ENCODE assay signal across 8 cellular contexts in genomic region chr12:2794736-2795289, GRCh38. TPM values are rescaled to one million over a fixed set of nuclear protein-coding genes. Genes with fewer than 3 reads are reported as not detected.
DNase-seq lines count a peak whose midpoint lies in the region; TF ChIP-seq lines count a peak whose summit lies in the region.

A gene with protein sequence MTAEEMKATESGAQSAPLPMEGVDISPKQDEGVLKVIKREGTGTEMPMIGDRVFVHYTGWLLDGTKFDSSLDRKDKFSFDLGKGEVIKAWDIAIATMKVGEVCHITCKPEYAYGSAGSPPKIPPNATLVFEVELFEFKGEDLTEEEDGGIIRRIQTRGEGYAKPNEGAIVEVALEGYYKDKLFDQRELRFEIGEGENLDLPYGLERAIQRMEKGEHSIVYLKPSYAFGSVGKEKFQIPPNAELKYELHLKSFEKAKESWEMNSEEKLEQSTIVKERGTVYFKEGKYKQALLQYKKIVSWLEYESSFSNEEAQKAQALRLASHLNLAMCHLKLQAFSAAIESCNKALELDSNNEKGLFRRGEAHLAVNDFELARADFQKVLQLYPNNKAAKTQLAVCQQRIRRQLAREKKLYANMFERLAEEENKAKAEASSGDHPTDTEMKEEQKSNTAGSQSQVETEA (plus strand): TSS chr12:2794970. CDS start chr12:2795140, 170 bp downstream.

- 1 to 2% methylated on average over 41 to 56 of the region's 63 CpGs for WGBS in GM23248 (ENCODE audit: low coverage in 1 of 2, low lambda C conversion rate in 2 of 2, missing lambda C conversion rate in 2 of 2), 2 experiments
- WGBS in stomach, 5 donors, result 0 to 1% (median 0%) methylated on average over 18 to 63 of the region's 63 CpGs

- peak within 1 kb of the TSS; percentile 85 for H3K9ac ChIP-seq in GM23248
- peak within 1 kb of the TSS; percentile 84 for H3K9ac ChIP-seq in Karpas-422 (ENCODE audit: low read length)
- H3K9ac ChIP-seq in neural cell (ENCODE audit: low read length), result peak within 1 kb of the TSS; percentile 82

- H3K9me3 ChIP-seq in GM23248 (ENCODE audit: low read depth), result no peaks in the 10 kb centered on the region
- no peaks in the 10 kb centered on the region for H3K9me3 ChIP-seq in Karpas-422 (ENCODE audit: low read length)
- H3K9me3 ChIP-seq in neural cell (ENCODE audit: low read length), result no peaks in the 10 kb centered on the region
- no peaks in the 10 kb centered on the region for H3K9me3 ChIP-seq in stomach

- in situ Hi-C loops in GM23248 (cut with MboI), result no loop called here

- peak; percentile 90 for DNase-seq in ELF-1 (ENCODE audit: low read depth, low spot score)
- DNase-seq in GM23248, result peak; percentile 97
- DNase-seq in Karpas-422, result peak; percentile 96
- peak; percentile 93 for DNase-seq in RPMI8226
- peak; percentile 97 for DNase-seq in activated effector memory CD4-positive, alpha-beta T cell treated with anti-CD3 and anti-CD28 coated beads, Interleukin-2, amount 50 U/mL, for 16 hours
- DNase-seq in fibroblast of the aortic adventitia (ENCODE audit: low read depth), result peak; percentile 71
- DNase-seq in stomach, result peak; percentile 93

- H3F3A ChIP-seq in GM23248 (ENCODE audit: insufficient read depth) (no peaks in the 10 kb centered on the region), neural cell (ENCODE audit: insufficient read depth, low read length, poor library complexity, severe bottlenecking) (peaks cover 4% of the 10 kb centered on the region)

- H3K4me1 ChIP-seq in GM23248 (ENCODE audit: insufficient read depth) (peaks cover 8% of the 10 kb centered on the region; the same call in 1 of the 2 replicates), Karpas-422 (ENCODE audit: low read length) (peaks cover 20% of the 10 kb centered on the region), stomach (peaks cover 17 to 44% (median 35%) of the 10 kb centered on the region in 4 donors)

- peak within 1 kb of the TSS; percentile 8; the same call in 1 of the 2 replicates for H3K27ac ChIP-seq in GM23248
- H3K27ac ChIP-seq in Karpas-422 (ENCODE audit: low read length), result peak within 1 kb of the TSS; percentile 46; the same call in 1 of the 2 replicates
- peak within 1 kb of the TSS; percentile 72 for H3K27ac ChIP-seq in neural cell (ENCODE audit: low read length)
- peak within 1 kb of the TSS; percentile 82 to 95 (median 91) for H3K27ac ChIP-seq in stomach

- no peaks in the 10 kb centered on the region for H3K36me3 ChIP-seq in GM23248 (ENCODE audit: low read depth)
- H3K36me3 ChIP-seq in Karpas-422 (ENCODE audit: insufficient read depth, low read length), result peaks cover 37% of the 10 kb centered on the region
- peaks cover 13% of the 10 kb centered on the region for H3K36me3 ChIP-seq in neural cell (ENCODE audit: insufficient read depth, low read length)
- peaks cover 15 to 30% (median 28%) of the 10 kb centered on the region in 4 donors for H3K36me3 ChIP-seq in stomach

- TF ChIP-seq RAD21 in neural cell (conservative IDR thresholded peaks at IDR 0.05), result peak; percentile 13

- peak; percentile 34 for TF ChIP-seq EP300 in neural cell (conservative IDR thresholded peaks at IDR 0.05; ENCODE audit: poor library complexity, severe bottlenecking)
- no peak for TF ChIP-seq EP300 in stomach (IDR thresholded peaks at IDR 0.05)

- H3K4me3 ChIP-seq in GM23248, result peak within 1 kb of the TSS; percentile 92
- peak within 1 kb of the TSS; percentile 92 for H3K4me3 ChIP-seq in Karpas-422 (ENCODE audit: low read length)
- peak within 1 kb of the TSS; percentile 88 for H3K4me3 ChIP-seq in fibroblast of the aortic adventitia (ENCODE audit: low read depth, low read length)
- H3K4me3 ChIP-seq in neural cell (ENCODE audit: low read length), result peak within 1 kb of the TSS; percentile 91
- peak within 1 kb of the TSS; percentile 77 to 98 (median 86) for H3K4me3 ChIP-seq in stomach

- TF ChIP-seq CTCF in fibroblast of the aortic adventitia (IDR thresholded peaks at IDR 0.05; ENCODE audit: insufficient read depth, low read length), result no peak
- no peak for TF ChIP-seq CTCF in neural cell (IDR thresholded peaks at IDR 0.05; ENCODE audit: poor library complexity, severe bottlenecking)
- no peak for TF ChIP-seq CTCF in stomach (IDR thresholded peaks at IDR 0.05)

- H3K4me2 ChIP-seq in GM23248 (ENCODE audit: unreplicated experiment), result peak within 1 kb of the TSS; percentile 98
- H3K4me2 ChIP-seq in Karpas-422 (ENCODE audit: low read depth, low read length, poor library complexity, severe bottlenecking), result peak within 1 kb of the TSS; percentile 90
- H3K4me2 ChIP-seq in neural cell (ENCODE audit: low read length), result peak within 1 kb of the TSS; percentile 97

- H3K9me2 ChIP-seq in GM23248 (ENCODE audit: insufficient read depth) (no peaks in the 10 kb centered on the region), Karpas-422 (replicated peaks; ENCODE audit: insufficient read depth, low read length) (no peaks in the 10 kb centered on the region), neural cell (ENCODE audit: insufficient read depth, low read length) (no peaks in the 10 kb centered on the region)

- H3K79me2 ChIP-seq in GM23248 (ENCODE audit: insufficient read depth), result peaks cover 24% of the 10 kb centered on the region
- peaks cover 44% of the 10 kb centered on the region for H3K79me2 ChIP-seq in Karpas-422 (ENCODE audit: low read length)
- H3K79me2 ChIP-seq in neural cell (replicated peaks; ENCODE audit: insufficient read depth, low read length), result peaks cover 22% of the 10 kb centered on the region

- no peak for TF ChIP-seq POLR2A in stomach (IDR thresholded peaks at IDR 0.05)

- peak within 1 kb of the TSS; percentile 91 for H2AFZ ChIP-seq in GM23248
- H2AFZ ChIP-seq in Karpas-422 (ENCODE audit: low read length), result no peak within 1 kb of the TSS
- H2AFZ ChIP-seq in neural cell (ENCODE audit: low read depth, low read length), result peak within 1 kb of the TSS; percentile 65

- H3K27me3 ChIP-seq in GM23248 (replicated peaks; ENCODE audit: insufficient read depth) (no peaks in the 10 kb centered on the region), Karpas-422 (ENCODE audit: low read length) (no peaks in the 10 kb centered on the region), neural cell (ENCODE audit: insufficient read depth, low read depth, low read length) (no peaks in the 10 kb centered on the region), stomach (peaks cover 0 to 6% (median 0%) of the 10 kb centered on the region in 3 donors)

- intact Hi-C loops in stomach (cut with DNase I; ENCODE audit: low total_unique reads), result no loop called here

- H4K20me1 ChIP-seq in GM23248 (ENCODE audit: insufficient read depth) (no peaks in the 10 kb centered on the region), Karpas-422 (ENCODE audit: insufficient read depth, low read depth, low read length) (peaks cover 34% of the 10 kb centered on the region), neural cell (ENCODE audit: insufficient read depth) (peaks cover 5% of the 10 kb centered on the region)

TF ChIP-seq in neural cell, 6 proteins besides CTCF, POLR2A, EP300 and RAD21:
- TF ChIP-seq, protein P1, sequence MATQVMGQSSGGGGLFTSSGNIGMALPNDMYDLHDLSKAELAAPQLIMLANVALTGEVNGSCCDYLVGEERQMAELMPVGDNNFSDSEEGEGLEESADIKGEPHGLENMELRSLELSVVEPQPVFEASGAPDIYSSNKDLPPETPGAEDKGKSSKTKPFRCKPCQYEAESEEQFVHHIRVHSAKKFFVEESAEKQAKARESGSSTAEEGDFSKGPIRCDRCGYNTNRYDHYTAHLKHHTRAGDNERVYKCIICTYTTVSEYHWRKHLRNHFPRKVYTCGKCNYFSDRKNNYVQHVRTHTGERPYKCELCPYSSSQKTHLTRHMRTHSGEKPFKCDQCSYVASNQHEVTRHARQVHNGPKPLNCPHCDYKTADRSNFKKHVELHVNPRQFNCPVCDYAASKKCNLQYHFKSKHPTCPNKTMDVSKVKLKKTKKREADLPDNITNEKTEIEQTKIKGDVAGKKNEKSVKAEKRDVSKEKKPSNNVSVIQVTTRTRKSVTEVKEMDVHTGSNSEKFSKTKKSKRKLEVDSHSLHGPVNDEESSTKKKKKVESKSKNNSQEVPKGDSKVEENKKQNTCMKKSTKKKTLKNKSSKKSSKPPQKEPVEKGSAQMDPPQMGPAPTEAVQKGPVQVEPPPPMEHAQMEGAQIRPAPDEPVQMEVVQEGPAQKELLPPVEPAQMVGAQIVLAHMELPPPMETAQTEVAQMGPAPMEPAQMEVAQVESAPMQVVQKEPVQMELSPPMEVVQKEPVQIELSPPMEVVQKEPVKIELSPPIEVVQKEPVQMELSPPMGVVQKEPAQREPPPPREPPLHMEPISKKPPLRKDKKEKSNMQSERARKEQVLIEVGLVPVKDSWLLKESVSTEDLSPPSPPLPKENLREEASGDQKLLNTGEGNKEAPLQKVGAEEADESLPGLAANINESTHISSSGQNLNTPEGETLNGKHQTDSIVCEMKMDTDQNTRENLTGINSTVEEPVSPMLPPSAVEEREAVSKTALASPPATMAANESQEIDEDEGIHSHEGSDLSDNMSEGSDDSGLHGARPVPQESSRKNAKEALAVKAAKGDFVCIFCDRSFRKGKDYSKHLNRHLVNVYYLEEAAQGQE (IDR thresholded peaks at IDR 0.05; ENCODE audit: borderline replicate concordance), result no peak
- TF ChIP-seq MXI1 (conservative IDR thresholded peaks at IDR 0.05; ENCODE audit: poor library complexity, severe bottlenecking) (peak; percentile 71), TAF1 (IDR thresholded peaks at IDR 0.05; ENCODE audit: low read depth) (no peak), POLR2AphosphoS5 (IDR thresholded peaks at IDR 0.05) (peak; percentile 80), EZH2 (IDR thresholded peaks at IDR 0.05; ENCODE audit: borderline replicate concordance, insufficient read depth, low read length, poor library complexity, severe bottlenecking) (no peak), SMC3 (conservative IDR thresholded peaks at IDR 0.05; ENCODE audit: poor library complexity) (no peak)

RNA-seq across cellular contexts. Expression of the gene that starts here (rescaled TPM):
- 24.0 and 27.6 TPM in 2 replicates for total RNA-seq in GM23248 (2014; rRNA removed; shearing (Covaris generic))
- 27.4 and 29.2 TPM in 2 replicates for polyA plus RNA-seq in GM23248 (2016; fragmentation: Nextera tagmentation; extraction: Ambion mirVana)
- total RNA-seq in Karpas-422 (2014; rRNA removed; shearing (Covaris generic); ENCODE audit: low replicate concordance), result 76.7 and 98.3 TPM in 2 replicates
- 20.9 and 65.5 TPM in 2 replicates for total RNA-seq in fibroblast of the aortic adventitia (ENCODE audit: low replicate concordance)
- 102 and 112 TPM in 2 replicates for polyA plus RNA-seq in neural cell
- 84.0 and 94.0 TPM in 2 replicates for polyA minus RNA-seq in neural cell
- 10 to 100 TPM; 25.3 to 57.2 (median 39.4) TPM for total RNA-seq in stomach
- polyA plus RNA-seq in stomach, result 10 to 100 TPM; 46.9 to 51.4 (median 51.3) TPM

Comparison
In these comparisons a context has a peak if more than half of its experiments do, and no peak if none do; other contexts are left out.
1. Peak in every context shown above with its lines: DNase-seq, H3K4me3 ChIP-seq and H3K27ac ChIP-seq.
2. H3K27ac ChIP-seq: peak in every context shown above with its lines; median percentile 91 in stomach; 72 in neural cell; 46 in Karpas-422; 8 in GM23248.